In genomic region chr20:17667445-17667844, GRCh38 we compare ENCODE assay signal across 23 cellular contexts. TPM values are rescaled to one million over a fixed set of nuclear protein-coding genes. Genes with fewer than 3 reads are reported as not detected.
DNase-seq lines count a peak whose midpoint lies in the region; ATAC-seq, FAIRE-seq and TF ChIP-seq lines count a peak whose summit lies in the region.
"Had no signal": no experiment of that assay in that cellular context is flagged by ENCODE, and none has a peak within 500 bp of the region (broad histone marks: within the 10 kb centered on the region; RNA-seq: fewer than 3 reads in every experiment).

No MANE protein-coding gene starts in this region.

- peaks cover 24% of the 10 kb centered on the region for H3K4me1 Mint-ChIP-seq in MCF 10A (ENCODE audit: insufficient read depth, unreplicated experiment)
- peaks cover 24% of the 10 kb centered on the region for H3K4me1 Mint-ChIP-seq in activated T-helper 17 cell treated with anti-CD3 and anti-CD28 coated beads, Interleukin-2, amount 50 U/mL, for 72 hours

- peaks cover 100% of the 10 kb centered on the region for H3K79me2 ChIP-seq in HepG2 (ENCODE audit: insufficient read depth, low read length)

- CTCF ChIA-PET in MCF 10A (lab: Yijun Ruan, JAX) (interaction anchor here (1.4 to 4.3 kb wide), 5 partner anchors 12 to 231 kb away, joined by 3 to 25 read pairs (median 9); partner anchors contain the start of gene RRBP1), HepG2 (lab: Yijun Ruan, JAX; ENCODE audit: low intra/inter-chr PET ratio, low total read pairs) (no interaction called here), A673 (lab: Charles Lee) (no interaction called here)

- in situ Hi-C loops in HepG2 (cut with HindIII; ENCODE audit: extremely low pct_ligation_motif_present, low pct_unique_long_range_greater_than_20kb): no loop called here

- H3K27me3 ChIP-seq in breast epithelium (no peaks in the 10 kb centered on the region), HepG2 (ENCODE audit: control insufficient read depth in 1 of 2, insufficient read depth in 2 of 2, low read length in 2 of 2) (no peaks in the 10 kb centered on the region), uterus (no peaks in the 10 kb centered on the region), A673 (replicated peaks; ENCODE audit: insufficient read depth, low read depth, low read length, poor library complexity) (no peaks in the 10 kb centered on the region)

- POLR2A ChIA-PET in MCF 10A (lab: Yijun Ruan, JAX) (interaction anchor here (0.6 to 1.1 kb wide), 2 partner anchors 82 to 234 kb away, joined by 3 read pairs; no protein-coding TSS in a partner anchor), HepG2 (lab: Yijun Ruan, JAX) (interaction anchor here (1.2 to 4.5 kb wide), 3 partner anchors 9 to 15 kb away, joined by 3 to 18 read pairs (median 11); partner anchors contain the start of gene RRBP1), A673 (lab: Charles Lee; ENCODE audit: low non-redundant PET) (no interaction called here)

- H4K20me1 ChIP-seq in HepG2 (ENCODE audit: insufficient read depth, low read length): peaks cover 99% of the 10 kb centered on the region

- TF ChIP-seq POLR2A in breast epithelium (IDR thresholded peaks at IDR 0.05) (no peak), HepG2 (IDR thresholded peaks at IDR 0.05; ENCODE audit: insufficient read depth in 1 of 2, low read depth in 2 of 2, low read length in 2 of 2) (peak in 1 of 2 experiments; percentile 41; a peak in 2 of 4 replicates), uterus (IDR thresholded peaks at IDR 0.05) (no peak)

- no peaks in the 10 kb centered on the region for H3K27me3 Mint-ChIP-seq in MCF 10A (ENCODE audit: insufficient read depth, unreplicated experiment)
- H3K27me3 Mint-ChIP-seq in activated T-helper 17 cell treated with anti-CD3 and anti-CD28 coated beads, Interleukin-2, amount 50 U/mL, for 72 hours: no peaks in the 10 kb centered on the region
- H3K27me3 Mint-ChIP-seq: IgD-negative memory B cell had no signal

- TF ChIP-seq EP300 in HepG2 (IDR thresholded peaks at IDR 0.05; ENCODE audit: low read depth in 2 of 2, low read length in 2 of 2) (no peak), HepG2 (CRISPR knock-in tag; IDR thresholded peaks at IDR 0.05; ENCODE audit: borderline replicate concordance) (no peak)

- H3K9me3 ChIP-seq in breast epithelium (no peaks in the 10 kb centered on the region), HepG2 (ENCODE audit: low read length) (no peaks in the 10 kb centered on the region), uterus (no peaks in the 10 kb centered on the region), A673 (ENCODE audit: low read depth, low read length, poor library complexity, severe bottlenecking) (no peaks in the 10 kb centered on the region)

- TF ChIP-seq RAD21 in HepG2 (CRISPR knock-in tag; IDR thresholded peaks at IDR 0.05): no peak

- no peak for FAIRE-seq in HepG2 (lab: Jason Lieb, UNC)
- FAIRE-seq: A204.1, GM12891, GM18507 had no signal

- no peak overlapping the region for H3K4me3 Mint-ChIP-seq in MCF 10A (ENCODE audit: unreplicated experiment)
- no peak overlapping the region for H3K4me3 Mint-ChIP-seq in activated T-helper 17 cell treated with anti-CD3 and anti-CD28 coated beads, Interleukin-2, amount 50 U/mL, for 72 hours
- H3K4me3 Mint-ChIP-seq: IgD-negative memory B cell had no signal

- H3K4me1 ChIP-seq in breast epithelium (peaks cover 0 to 4% of the 10 kb centered on the region in 2 donors), HepG2 (ENCODE audit: insufficient read depth, low read length) (peaks cover 53% of the 10 kb centered on the region), uterus (peaks cover 0 to 4% of the 10 kb centered on the region in 2 donors), A673 (ENCODE audit: insufficient read depth, low read length, poor library complexity, severe bottlenecking) (peaks cover 64% of the 10 kb centered on the region)

- 96% methylated on average over 3 of the region's 3 CpGs for WGBS in HepG2 (ENCODE audit: low lambda C conversion rate)

- no peak overlapping the region for H3K4me3 ChIP-seq in breast epithelium
- no peak overlapping the region for H3K4me3 ChIP-seq in HepG2 (replicated peaks in 1 of 3; ENCODE audit: insufficient read depth in 1 of 3, low read depth in 2 of 3, low read length in 3 of 3)
- H3K4me3 ChIP-seq in uterus: no peak overlapping the region
- no peak overlapping the region for H3K4me3 ChIP-seq in A673 (ENCODE audit: low read depth, low read length, poor library complexity, severe bottlenecking)
- H3K4me3 ChIP-seq: SK-N-MC had no signal

- intact Hi-C loops in MCF 10A (cut with micrococcal nuclease) (no loop called here), breast epithelium (cut with DNase I; ENCODE audit: low total_unique reads) (no loop called here), HepG2 (cut with micrococcal nuclease; ENCODE audit: unreplicated experiment) (no loop called here), uterus (cut with DNase I; ENCODE audit: low total_unique reads) (no loop called here), A673 (cut with micrococcal nuclease; ENCODE audit: unreplicated experiment) (loop anchor here (10.0 kb wide), 1 partner anchor 327 kb away; no protein-coding TSS in a partner anchor)

- peak overlapping the region; percentile 10 for H3K27ac Mint-ChIP-seq in MCF 10A (ENCODE audit: low read depth, unreplicated experiment)
- peak overlapping the region; percentile 74 for H3K27ac Mint-ChIP-seq in activated T-helper 17 cell treated with anti-CD3 and anti-CD28 coated beads, Interleukin-2, amount 50 U/mL, for 72 hours
- H3K27ac Mint-ChIP-seq: IgD-negative memory B cell had no signal

- H3K27ac ChIP-seq in breast epithelium (peak overlapping the region in 1 of 2 donors; percentile 22), HepG2 (ENCODE audit: extremely low read length, insufficient read depth, low read length) (no peak overlapping the region), uterus (peak overlapping the region; percentile 14 to 21), A673 (ENCODE audit: low read depth, low read length, poor library complexity, severe bottlenecking) (no peak overlapping the region)
- H3K27ac ChIP-seq: SK-N-MC had no signal

- no peak for DNase-seq in MCF 10A (ENCODE audit: unreplicated experiment)
- no peak for DNase-seq in breast epithelium (ENCODE audit: low spot score in 2 of 2)
- DNase-seq in HepG2 (ENCODE audit: low spot score): no peak
- DNase-seq in uterus: no peak
- no peak for DNase-seq in HUDEP-2 (lab: John Stamatoyannopoulos, UW; ENCODE audit: unreplicated experiment in 76 of 76)
- no peak for DNase-seq in A673 (ENCODE audit: low spot score)
- DNase-seq: C1 segment of cervical spinal cord, DMS 273 treated with DMSO at 0.1 percent for 48 hours, GF-D8, GOT3, NCI-H1417, NCI-H187 treated with DMSO at 0.1 percent for 48 hours, NCI-H774 had no signal

- H3K36me3 Mint-ChIP-seq in MCF 10A (ENCODE audit: insufficient read depth, unreplicated experiment): peaks cover 18% of the 10 kb centered on the region
- H3K36me3 Mint-ChIP-seq in activated T-helper 17 cell treated with anti-CD3 and anti-CD28 coated beads, Interleukin-2, amount 50 U/mL, for 72 hours (ENCODE audit: low read depth): no peaks in the 10 kb centered on the region
- H3K36me3 Mint-ChIP-seq: IgD-negative memory B cell had no signal

- BruUV-seq in MCF 10A (replicated peaks; lab: Mats Ljungman, UMichigan) (no TSS peak), HepG2 (replicated peaks; lab: Mats Ljungman, UMichigan) (no TSS peak), A673 (replicated peaks; lab: Mats Ljungman, UMichigan) (no TSS peak)

- ATAC-seq in activated T-helper 17 cell treated with anti-CD3 and anti-CD28 coated beads, Interleukin-2, amount 50 U/mL, for 72 hours (replicated peaks): no peak
- ATAC-seq in HepG2 (no peak), GM19035 (IDR thresholded peaks at IDR 0.05; ENCODE audit: unreplicated experiment) (no peak)

- no peaks in the 10 kb centered on the region for H3K36me3 ChIP-seq in breast epithelium
- H3K36me3 ChIP-seq in HepG2 (replicated peaks in 1 of 2; ENCODE audit: control insufficient read depth in 1 of 2, insufficient read depth in 2 of 2, low read length in 2 of 2): peaks cover 26 to 84% of the 10 kb centered on the region in 2 experiments
- no peaks in the 10 kb centered on the region for H3K36me3 ChIP-seq in uterus
- H3K36me3 ChIP-seq in A673 (ENCODE audit: insufficient read depth, low read length, poor library complexity, severe bottlenecking): peaks cover 9% of the 10 kb centered on the region

- no peak overlapping the region for H2AFZ ChIP-seq in HepG2 (ENCODE audit: low read length)

- H3K9me3 Mint-ChIP-seq in MCF 10A (ENCODE audit: unreplicated experiment): no peaks in the 10 kb centered on the region
- H3K9me3 Mint-ChIP-seq in activated T-helper 17 cell treated with anti-CD3 and anti-CD28 coated beads, Interleukin-2, amount 50 U/mL, for 72 hours: no peaks in the 10 kb centered on the region
- H3K9me3 Mint-ChIP-seq: IgD-negative memory B cell had no signal

- TF ChIP-seq CTCF in MCF 10A (IDR thresholded peaks at IDR 0.05; ENCODE audit: unreplicated experiment): no peak
- TF ChIP-seq CTCF in breast epithelium (IDR thresholded peaks at IDR 0.05): no peak
- TF ChIP-seq CTCF in HepG2 (CRISPR knock-in tag; IDR thresholded peaks at IDR 0.05): no peak
- no peak for TF ChIP-seq CTCF in uterus (IDR thresholded peaks at IDR 0.05)
- no peak for TF ChIP-seq CTCF in A673 (conservative IDR thresholded peaks at IDR 0.05; ENCODE audit: low read depth, low read length)

- no peak overlapping the region for H3K4me2 ChIP-seq in HepG2 (ENCODE audit: low read depth, low read length)

- H3K9ac ChIP-seq in HepG2 (ENCODE audit: insufficient read depth, low read depth, low read length): no peak overlapping the region

RNA-seq across cellular contexts. Expression of gene RRBP1, which starts 14.6 kb away (rescaled TPM):
- total RNA-seq in MCF 10A (2022): 203 and 244 TPM in 2 replicates
- 10 to 100 TPM; 49.8 to 92.4 (median 78.0) TPM for total RNA-seq in breast epithelium
- 10 to 100 TPM; 21.6 to 32.5 TPM for total RNA-seq in activated T-helper 17 cell treated with anti-CD3 and anti-CD28 coated beads, Interleukin-2, amount 50 U/mL, for 72 hours
- 97.1 and 222 TPM in 2 replicates for total RNA-seq in HepG2 (2016; rRNA removed; fragmentation: Illumina TruSeq; extraction: Trizol)
- total RNA-seq in HepG2 (2016; cell fraction: cytosol; rRNA removed; fragmentation: Illumina TruSeq; extraction: Trizol; ENCODE audit: low read depth): 35.1 and 38.1 TPM in 2 replicates
- 75.4 and 223 TPM in 2 replicates for total RNA-seq in HepG2 (2016; cell fraction: insoluble cytoplasmic fraction; rRNA removed; fragmentation: Illumina TruSeq; extraction: Trizol)
- 33.7 and 37.4 TPM in 2 replicates for total RNA-seq in HepG2 (2016; cell fraction: membrane; rRNA removed; fragmentation: Illumina TruSeq; extraction: Trizol)
- total RNA-seq in HepG2 (2016; cell fraction: nucleus; rRNA removed; fragmentation: Illumina TruSeq; extraction: Trizol): 254 and 316 TPM in 2 replicates
- 150 and 195 TPM in 2 replicates for polyA plus RNA-seq in HepG2 (2011; rRNA removed)
- 97.1 and 99.8 TPM in 2 replicates for polyA plus RNA-seq in HepG2 (2011; cell fraction: cytosol; rRNA removed)
- polyA plus RNA-seq in HepG2 (2011; cell fraction: nucleus; rRNA removed): 402 and 429 TPM in 2 replicates
- polyA plus RNA-seq in HepG2 (2012): 190 and 218 TPM in 2 replicates
- polyA plus RNA-seq in HepG2 (2016; cell fraction: cytosol; fragmentation: Illumina TruSeq; extraction: Trizol; ENCODE audit: low read depth): 14.1 and 14.3 TPM in 2 replicates
- 67.5 and 88.2 TPM in 2 replicates for polyA plus RNA-seq in HepG2 (2016; cell fraction: insoluble cytoplasmic fraction; fragmentation: Illumina TruSeq; extraction: Trizol; ENCODE audit: low read depth)
- 15.3 and 18.4 TPM in 2 replicates for polyA plus RNA-seq in HepG2 (2016; cell fraction: membrane; fragmentation: Illumina TruSeq; extraction: Trizol; ENCODE audit: low read depth)
- 548 and 573 TPM in 2 replicates for polyA plus RNA-seq in HepG2 (2016; cell fraction: nucleus; fragmentation: Illumina TruSeq; extraction: Trizol; ENCODE audit: insufficient read depth, low read depth)
- 18.3 and 157 TPM in 2 replicates for polyA minus RNA-seq in HepG2 (2011; rRNA and poly(A)+ RNA removed; ENCODE audit: low replicate concordance)
- polyA minus RNA-seq in HepG2 (2011; cell fraction: cytosol; rRNA and poly(A)+ RNA removed): 155 and 192 TPM in 2 replicates
- polyA minus RNA-seq in HepG2 (2011; cell fraction: nucleus; rRNA and poly(A)+ RNA removed): 198 and 205 TPM in 2 replicates
- total RNA-seq in uterus: 100 to 1,000 TPM in 2 of 4 donors, 10 to 100 TPM in 2; 13.2 to 172 (median 96.9) TPM
- total RNA-seq in A673 (2021): 75.9 and 82.8 TPM in 2 replicates

RNA-seq across cellular contexts. Expression of gene BANF2, which starts 32.3 kb away (rescaled TPM):
- not detected in 2 replicates for total RNA-seq in MCF 10A (2022)
- total RNA-seq in breast epithelium: not detected
- total RNA-seq in activated T-helper 17 cell treated with anti-CD3 and anti-CD28 coated beads, Interleukin-2, amount 50 U/mL, for 72 hours: not detected
- 0.35 TPM in 1 of 2 replicates, not detected in the other for total RNA-seq in HepG2 (2016; rRNA removed; fragmentation: Illumina TruSeq; extraction: Trizol)
- total RNA-seq in HepG2 (2016; cell fraction: cytosol; rRNA removed; fragmentation: Illumina TruSeq; extraction: Trizol; ENCODE audit: low read depth): 0.53 TPM in 1 of 2 replicates, not detected in the other
- not detected in 2 replicates for total RNA-seq in HepG2 (2016; cell fraction: insoluble cytoplasmic fraction; rRNA removed; fragmentation: Illumina TruSeq; extraction: Trizol)
- total RNA-seq in HepG2 (2016; cell fraction: membrane; rRNA removed; fragmentation: Illumina TruSeq; extraction: Trizol): not detected in 2 replicates
- total RNA-seq in HepG2 (2016; cell fraction: nucleus; rRNA removed; fragmentation: Illumina TruSeq; extraction: Trizol): not detected in 2 replicates
- not detected in 2 replicates for polyA plus RNA-seq in HepG2 (2011; rRNA removed)
- polyA plus RNA-seq in HepG2 (2011; cell fraction: cytosol; rRNA removed): not detected in 2 replicates
- not detected in 2 replicates for polyA plus RNA-seq in HepG2 (2011; cell fraction: nucleus; rRNA removed)
- not detected in 2 replicates for polyA plus RNA-seq in HepG2 (2012)
- polyA plus RNA-seq in HepG2 (2016; cell fraction: cytosol; fragmentation: Illumina TruSeq; extraction: Trizol; ENCODE audit: low read depth): not detected in 2 replicates
- not detected in 2 replicates for polyA plus RNA-seq in HepG2 (2016; cell fraction: insoluble cytoplasmic fraction; fragmentation: Illumina TruSeq; extraction: Trizol; ENCODE audit: low read depth)
- not detected in 2 replicates for polyA plus RNA-seq in HepG2 (2016; cell fraction: membrane; fragmentation: Illumina TruSeq; extraction: Trizol; ENCODE audit: low read depth)
- not detected in 2 replicates for polyA plus RNA-seq in HepG2 (2016; cell fraction: nucleus; fragmentation: Illumina TruSeq; extraction: Trizol; ENCODE audit: insufficient read depth, low read depth)
- not detected in 2 replicates for polyA minus RNA-seq in HepG2 (2011; rRNA and poly(A)+ RNA removed; ENCODE audit: low replicate concordance)
- polyA minus RNA-seq in HepG2 (2011; cell fraction: cytosol; rRNA and poly(A)+ RNA removed): not detected in 2 replicates
- not detected in 2 replicates for polyA minus RNA-seq in HepG2 (2011; cell fraction: nucleus; rRNA and poly(A)+ RNA removed)
- total RNA-seq in uterus: not detected
- total RNA-seq in A673 (2021): not detected in 2 replicates
- total RNA-seq: Daoy, LHCN-M2, NCI-H460 had no signal
- polyA plus RNA-seq: IgD-negative memory B cell had no signal

Comparison
In these comparisons a context has a peak if more than half of its experiments do, and no peak if none do; other contexts are left out.
1. H3K27ac ChIP-seq: peak in uterus (2 of 2); none in HepG2 (single experiment) and A673 (single experiment).